11 cellular contexts compared by ENCODE assay signal in the genomic region with DNA sequence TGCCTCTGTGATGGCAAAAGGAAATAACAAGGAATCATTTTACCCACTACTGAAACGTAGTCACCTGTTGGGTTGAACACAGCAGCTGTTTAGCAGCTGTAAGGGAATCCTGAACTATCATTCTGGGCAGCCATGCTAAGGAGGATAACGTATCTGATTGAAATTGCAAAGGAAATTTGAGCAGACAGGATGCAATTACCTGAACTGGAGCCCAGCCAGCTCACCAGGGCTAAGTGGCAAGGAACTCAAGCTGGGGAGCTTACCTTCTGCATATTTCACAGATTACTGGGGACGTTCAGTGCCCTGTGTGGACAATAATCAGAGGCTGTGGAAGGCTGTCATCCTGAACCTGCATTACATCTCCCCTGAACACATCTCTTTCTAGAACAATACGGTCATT.
"Had no signal": no experiment of that assay in that cellular context is flagged by ENCODE, and none has a peak within 500 bp of the region (broad histone marks: within the 10 kb centered on the region; RNA-seq: fewer than 3 reads in every experiment).

No MANE protein-coding gene starts in this region.

- ATAC-seq: activated T-cell treated with anti-CD3 and anti-CD28 coated beads, Interleukin-2, amount 50 U/mL, for 4 hours; esophagus mucosa; left lobe of liver; natural killer cell had no signal

- DNase-seq: activated CD4-positive, alpha-beta T cell treated with anti-CD3 and anti-CD28 coated beads for 1 hour; activated CD4-positive, alpha-beta T cell treated with anti-CD3 and anti-CD28 coated beads, Interleukin-2, amount 50 U/mL, for 48 hours; activated gamma-delta T cell; activated T-cell treated with anti-CD3 and anti-CD28 coated beads, Interleukin-2, amount 50 U/mL, for 4 hours; amygdala; natural killer cell; stimulated activated CD4-positive, alpha-beta T cell treated with anti-CD3 and anti-CD28 coated beads, Interleukin-12 subunit alpha, Interleukin-12 subunit beta, amount 100 ng/mL, for 4 hours; stimulated activated naive CD4-positive, alpha-beta T cell; T-helper 9 cell had no signal
